ENCODE assay signal across 33 cellular contexts in genomic region chr14:65257405-65257804, GRCh38.
DNase-seq lines count a peak whose midpoint lies in the region; ATAC-seq, FAIRE-seq and TF ChIP-seq lines count a peak whose summit lies in the region.
"Had no signal": no experiment of that assay in that cellular context is flagged by ENCODE, and none has a peak within 500 bp of the region (broad histone marks: within the 10 kb centered on the region; RNA-seq: fewer than 3 reads in every experiment).

No MANE protein-coding gene starts in this region.

- TF ChIP-seq POLR2A in HepG2 (IDR thresholded peaks at IDR 0.05; ENCODE audit: insufficient read depth in 1 of 2, low read depth in 2 of 2, low read length in 2 of 2) (no peak), right lobe of liver (IDR thresholded peaks at IDR 0.05) (no peak)

- intact Hi-C loops in HepG2 (cut with micrococcal nuclease; ENCODE audit: unreplicated experiment): no loop called here
- intact Hi-C loops in right lobe of liver (cut with DNase I): no loop called here

- CTCF ChIA-PET in HepG2 (lab: Yijun Ruan, JAX; ENCODE audit: low intra/inter-chr PET ratio, low total read pairs): no interaction called here
- CTCF ChIA-PET in WTC11 (lab: Charles Lee): no interaction called here

- TF ChIP-seq CTCF in HepG2 (CRISPR knock-in tag; IDR thresholded peaks at IDR 0.05) (no peak), right lobe of liver (IDR thresholded peaks at IDR 0.05) (no peak), WTC11 (IDR thresholded peaks at IDR 0.05) (no peak), neural progenitor cell (IDR thresholded peaks at IDR 0.05) (no peak), D721Med (IDR thresholded peaks at IDR 0.05; ENCODE audit: insufficient read depth, missing control alignments) (no peak)

- H3K36me3 Mint-ChIP-seq in WTC11 (peaks cover 3% of the 10 kb centered on the region), neural progenitor cell (no peaks in the 10 kb centered on the region)
- H3K36me3 Mint-ChIP-seq: CD8-positive, alpha-beta T cell; natural killer cell had no signal

- POLR2A ChIA-PET in HepG2 (lab: Yijun Ruan, JAX): interaction anchor here (1.5 to 4.4 kb wide), 4 partner anchors 14 to 41 kb away, joined by 16 to 49 read pairs (median 30); no protein-coding TSS in a partner anchor
- POLR2A ChIA-PET in WTC11 (lab: Charles Lee): interaction anchor here (1.2 kb wide), 1 partner anchor 154 kb away, joined by 4 read pairs; no protein-coding TSS in a partner anchor

- TF ChIP-seq EP300 in HepG2 (IDR thresholded peaks at IDR 0.05; ENCODE audit: low read depth in 2 of 2, low read length in 2 of 2): no peak
- TF ChIP-seq EP300 in HepG2 (CRISPR knock-in tag; IDR thresholded peaks at IDR 0.05; ENCODE audit: borderline replicate concordance): no peak

- H3K4me1 ChIP-seq in HepG2 (ENCODE audit: insufficient read depth, low read length) (peaks cover 70% of the 10 kb centered on the region), right lobe of liver (no peaks in the 10 kb centered on the region), neural progenitor cell (peaks cover 24% of the 10 kb centered on the region)
- H3K4me1 ChIP-seq: gastrocnemius medialis, HAP-1, upper lobe of right lung had no signal

- no peaks in the 10 kb centered on the region for H3K27me3 Mint-ChIP-seq in WTC11 (ENCODE audit: low read depth)
- H3K27me3 Mint-ChIP-seq in neural progenitor cell (ENCODE audit: insufficient read depth, low read depth): peaks cover 24% of the 10 kb centered on the region
- H3K27me3 Mint-ChIP-seq: stimulated activated naive B cell treated with anti-CD40 and anti-IgM and Interleukin-4, amounts not matched to agents 10 μg/mL and 1 μg/mL and 100 μg/mL, for 72 hours had no signal

- ATAC-seq in HepG2 (no peak), right lobe of liver (no peak), WTC11 (no peak), HG02938 (IDR thresholded peaks at IDR 0.05; ENCODE audit: unreplicated experiment) (no peak), HG03432 (IDR thresholded peaks at IDR 0.05; ENCODE audit: unreplicated experiment) (no peak)
- ATAC-seq: activated CD8-positive, alpha-beta T cell treated with anti-CD3 and anti-CD28 coated beads, Interleukin-2, amount 10 ng/mL, durations not matched to agents 7 days and 5 days; body of pancreas; CD8-positive, alpha-beta T cell; gastrocnemius medialis; GM12878; K562; mucosa of descending colon; natural killer cell; stimulated activated naive B cell treated with anti-CD40 and anti-IgM and Interleukin-4, amounts not matched to agents 10 μg/mL and 1 μg/mL and 100 μg/mL, for 72 hours; upper lobe of right lung had no signal

- H4K20me1 ChIP-seq in HepG2 (ENCODE audit: insufficient read depth, low read length) (no peaks in the 10 kb centered on the region), neural progenitor cell (ENCODE audit: low read depth) (no peaks in the 10 kb centered on the region)

- no peak overlapping the region for H3K4me2 ChIP-seq in HepG2 (ENCODE audit: low read depth, low read length)
- H3K4me2 ChIP-seq in neural progenitor cell: no peak overlapping the region

- H3K9me3 Mint-ChIP-seq in WTC11 (peaks cover 6% of the 10 kb centered on the region), neural progenitor cell (peaks cover 14% of the 10 kb centered on the region)

- no peaks in the 10 kb centered on the region for H3K27me3 ChIP-seq in HepG2 (ENCODE audit: control insufficient read depth in 1 of 2, insufficient read depth in 2 of 2, low read length in 2 of 2)
- H3K27me3 ChIP-seq in right lobe of liver: no peaks in the 10 kb centered on the region
- H3K27me3 ChIP-seq in neural progenitor cell: peaks cover 22% of the 10 kb centered on the region
- H3K27me3 ChIP-seq: body of pancreas, esophagus squamous epithelium, gastrocnemius medialis, MG63, upper lobe of right lung had no signal

- TF ChIP-seq RAD21 in HepG2 (CRISPR knock-in tag; IDR thresholded peaks at IDR 0.05): no peak

- H3K4me3 ChIP-seq in HepG2 (replicated peaks in 1 of 3; ENCODE audit: insufficient read depth in 1 of 3, low read depth in 2 of 3, low read length in 3 of 3) (no peak overlapping the region), right lobe of liver (no peak overlapping the region), neural progenitor cell (no peak overlapping the region)
- H3K4me3 ChIP-seq: body of pancreas, esophagus squamous epithelium, gastrocnemius medialis, GM12878, HAP-1, K562, lung, MG63, mucosa of descending colon, upper lobe of right lung had no signal

- DNase-seq in HepG2 (ENCODE audit: low spot score) (no peak), right lobe of liver (no peak), WTC11 (ENCODE audit: low spot score) (no peak), neural progenitor cell (ENCODE audit: low spot score) (no peak), D721Med (ENCODE audit: insufficient read length, low spot score) (no peak), SW 1271 (lab: John Stamatoyannopoulos, UW) (no peak)
- DNase-seq: activated CD4-positive, alpha-beta T cell treated with anti-CD3 and anti-CD28 coated beads for 4 hours; activated CD8-positive, alpha-beta T cell treated with anti-CD3 and anti-CD28 coated beads, Interleukin-2, amount 10 ng/mL, durations not matched to agents 7 days and 5 days; activated naive CD4-positive, alpha-beta T cell treated with anti-CD3 and anti-CD28 coated beads for 36 hours; AML-193; CD8-positive, alpha-beta T cell; esophagus squamous epithelium; gastrocnemius medialis; MG63; mucosa of descending colon; natural killer cell; NCI-H1105 treated with DMSO at 0.1 percent for 48 hours; NCI-H1930; NCI-H2171 treated with DMSO at 0.1 percent for 48 hours; NCI-H510A treated with DMSO at 0.1 percent for 48 hours; OCI-M1; stimulated activated naive B cell treated with anti-CD40 and anti-IgM and Interleukin-4, amounts not matched to agents 10 μg/mL and 1 μg/mL and 100 μg/mL, for 72 hours; upper lobe of right lung had no signal

- peaks cover 17% of the 10 kb centered on the region for H3F3A ChIP-seq in neural progenitor cell (ENCODE audit: low read depth)

- no TSS peak for BruUV-seq in HepG2 (replicated peaks; lab: Mats Ljungman, UMichigan)

- H3K27ac Mint-ChIP-seq in WTC11 (no peak overlapping the region), neural progenitor cell (peak overlapping the region; percentile 50)
- H3K27ac Mint-ChIP-seq: activated CD8-positive, alpha-beta T cell treated with anti-CD3 and anti-CD28 coated beads, Interleukin-2, amount 10 ng/mL, durations not matched to agents 7 days and 5 days; activated naive CD4-positive, alpha-beta T cell treated with anti-CD3 and anti-CD28 coated beads for 36 hours; CD8-positive, alpha-beta T cell; dendritic cell treated with granulocyte-macrophage colony-stimulating factor and Interleukin-4, amounts not matched to agents 40 ng/mL and 50 ng/mL, for 4 days; natural killer cell; stimulated activated naive B cell treated with anti-CD40 and anti-IgM and Interleukin-4, amounts not matched to agents 10 μg/mL and 1 μg/mL and 100 μg/mL, for 72 hours; T-helper 2 cell treated with Interferon-gamma antibody and Interleukin-4, amounts not matched to agents 5 μg/mL and 100 μg/mL, for 36 hours had no signal

- in situ Hi-C loops in HepG2 (cut with HindIII; ENCODE audit: extremely low pct_ligation_motif_present, low pct_unique_long_range_greater_than_20kb): no loop called here

- H3K9me3 ChIP-seq in HepG2 (ENCODE audit: low read length) (peaks cover 4% of the 10 kb centered on the region), right lobe of liver (no peaks in the 10 kb centered on the region), neural progenitor cell (ENCODE audit: low read depth) (no peaks in the 10 kb centered on the region)
- H3K9me3 ChIP-seq: body of pancreas, gastrocnemius medialis, HAP-1, mucosa of descending colon, upper lobe of right lung had no signal

- H3K79me2 ChIP-seq in HepG2 (ENCODE audit: insufficient read depth, low read length): no peaks in the 10 kb centered on the region
- no peaks in the 10 kb centered on the region for H3K79me2 ChIP-seq in neural progenitor cell (ENCODE audit: low read depth)

- H3K27ac ChIP-seq in HepG2 (ENCODE audit: extremely low read length, insufficient read depth, low read length) (no peak overlapping the region), right lobe of liver (no peak overlapping the region), neural progenitor cell (no peak overlapping the region)
- H3K27ac ChIP-seq: body of pancreas, esophagus squamous epithelium, gastrocnemius medialis, upper lobe of right lung had no signal

- H3K36me3 ChIP-seq in HepG2 (replicated peaks in 1 of 2; ENCODE audit: control insufficient read depth in 1 of 2, insufficient read depth in 2 of 2, low read length in 2 of 2) (no peaks in the 10 kb centered on the region), right lobe of liver (no peaks in the 10 kb centered on the region), neural progenitor cell (no peaks in the 10 kb centered on the region)
- H3K36me3 ChIP-seq: esophagus squamous epithelium, gastrocnemius medialis, HAP-1, MG63, upper lobe of right lung had no signal

- 74% methylated on average over 7 of the region's 7 CpGs for WGBS in HepG2 (ENCODE audit: low lambda C conversion rate)
- WGBS in right lobe of liver (ENCODE audit: insufficient coverage, low coverage, low lambda C conversion rate, missing lambda C conversion rate): 66% methylated on average over 7 of the region's 7 CpGs

- H3K4me1 Mint-ChIP-seq in WTC11: peaks cover 26% of the 10 kb centered on the region
- H3K4me1 Mint-ChIP-seq in neural progenitor cell: peaks cover 21% of the 10 kb centered on the region
- H3K4me1 Mint-ChIP-seq: natural killer cell had no signal

- H3K9ac ChIP-seq in HepG2 (ENCODE audit: insufficient read depth, low read depth, low read length): no peak overlapping the region
- no peak overlapping the region for H3K9ac ChIP-seq in neural progenitor cell

- no peak for FAIRE-seq in HepG2 (lab: Jason Lieb, UNC)
- FAIRE-seq in D721Med (lab: Jason Lieb, UNC): no peak
- FAIRE-seq: A204.1, GM12878, K562 had no signal

- no peak overlapping the region for H3K4me3 Mint-ChIP-seq in WTC11
- H3K4me3 Mint-ChIP-seq in neural progenitor cell: no peak overlapping the region
- H3K4me3 Mint-ChIP-seq: activated CD8-positive, alpha-beta T cell treated with anti-CD3 and anti-CD28 coated beads, Interleukin-2, amount 10 ng/mL, durations not matched to agents 7 days and 5 days; activated naive CD4-positive, alpha-beta T cell treated with anti-CD3 and anti-CD28 coated beads for 36 hours; CD8-positive, alpha-beta T cell; dendritic cell treated with granulocyte-macrophage colony-stimulating factor and Interleukin-4, amounts not matched to agents 40 ng/mL and 50 ng/mL, for 4 days; natural killer cell; stimulated activated naive B cell treated with anti-CD40 and anti-IgM and Interleukin-4, amounts not matched to agents 10 μg/mL and 1 μg/mL and 100 μg/mL, for 72 hours; T-helper 2 cell treated with Interferon-gamma antibody and Interleukin-4, amounts not matched to agents 5 μg/mL and 100 μg/mL, for 36 hours had no signal

- no peak overlapping the region for H2AFZ ChIP-seq in HepG2 (ENCODE audit: low read length)
- H2AFZ ChIP-seq in neural progenitor cell (replicated peaks): no peak overlapping the region

TF ChIP-seq in HepG2, 621 proteins besides CTCF, POLR2A, EP300 and RAD21 (continues in another document):
- no peak for TF ChIP-seq MBD4 (IDR thresholded peaks at IDR 0.05; ENCODE audit: borderline replicate concordance, low read length)

TF ChIP-seq in WTC11, 78 proteins besides CTCF, POLR2A, EP300 and RAD21 (continues in another document):
- no peak for TF ChIP-seq NFYB (CRISPR knock-in tag; conservative IDR thresholded peaks at IDR 0.05; ENCODE audit: low read depth)
- TF ChIP-seq NR2C2 (CRISPR knock-in tag; IDR thresholded peaks at IDR 0.05): no peak

Comparison
In these comparisons a context has a peak if more than half of its experiments do, and no peak if none do; other contexts are left out.
1. Of the 50 proteins assayed by ChIP-seq in both HepG2 and WTC11: peak only in HepG2: none; only in WTC11: none; in both: PRDM15; in neither: 49.